ENCODE assay signal across 10 cellular contexts in the genomic region with DNA sequence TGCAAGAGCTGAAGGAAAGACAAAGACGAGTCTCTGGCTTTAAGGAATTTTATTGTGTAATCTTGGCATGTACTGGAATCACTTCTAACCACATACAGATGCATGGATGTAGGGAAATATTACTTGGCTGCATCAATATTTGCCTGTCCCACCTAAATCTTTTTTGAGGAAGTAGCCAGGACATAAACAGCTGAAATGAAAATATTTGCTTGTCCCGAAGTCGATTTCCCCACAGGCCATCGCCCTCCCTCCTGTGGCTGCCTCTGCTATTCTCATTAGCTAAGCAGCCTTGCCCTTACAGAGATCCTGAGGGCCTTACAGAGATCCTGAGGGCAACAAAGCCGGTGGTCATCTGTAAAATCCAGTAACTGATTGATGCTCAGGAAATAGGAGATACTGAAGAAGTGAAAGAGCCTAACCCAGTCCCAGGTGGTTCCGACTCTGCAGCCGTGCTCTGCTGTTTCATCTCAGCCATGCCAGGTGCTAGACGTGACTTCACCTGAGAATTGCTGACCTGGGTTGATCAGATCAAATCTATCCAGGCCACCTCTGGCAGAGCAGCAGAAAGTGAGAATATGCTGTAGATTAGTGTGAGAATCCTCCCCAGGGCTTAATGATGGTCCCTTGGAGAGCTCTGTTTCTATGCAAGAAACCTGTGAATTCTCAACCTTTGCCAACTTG. TPM values are rescaled to one million over a fixed set of nuclear protein-coding genes. Genes with fewer than 3 reads are reported as not detected.
A peak's percentile ranks its signal among the peaks of the same experiment; 100 is the strongest.
DNase-seq lines count a peak whose midpoint lies in the region; ATAC-seq and TF ChIP-seq lines count a peak whose summit lies in the region.
"Had no signal": no experiment of that assay in that cellular context is flagged by ENCODE, and none has a peak within 500 bp of the region (broad histone marks: within the 10 kb centered on the region; RNA-seq: fewer than 3 reads in every experiment).

No MANE protein-coding gene starts in this region.

- in situ Hi-C loops in transverse colon (cut with MboI; ENCODE audit: low pct_ligation_motif_present in 1 of 4, low pct_unique_long_range_greater_than_20kb in 1 of 4, low sequenced_read_pairs in 3 of 4): no loop called here

- H3K27me3 Mint-ChIP-seq in activated naive CD8-positive, alpha-beta T cell treated with anti-CD3 and anti-CD28 coated beads for 36 hours: no peaks in the 10 kb centered on the region

- H3K27me3 ChIP-seq in transverse colon: no peaks in the 10 kb centered on the region
- H3K27me3 ChIP-seq: esophagus squamous epithelium had no signal

- H3K4me3 Mint-ChIP-seq in activated naive CD8-positive, alpha-beta T cell treated with anti-CD3 and anti-CD28 coated beads for 36 hours: peak overlapping the region; percentile 71

- no peaks in the 10 kb centered on the region for H3K36me3 ChIP-seq in transverse colon

- TF ChIP-seq CTCF in transverse colon (IDR thresholded peaks at IDR 0.05): no peak

- peaks cover 47% of the 10 kb centered on the region for H3K4me1 Mint-ChIP-seq in activated naive CD8-positive, alpha-beta T cell treated with anti-CD3 and anti-CD28 coated beads for 36 hours

- H3K4me1 ChIP-seq in transverse colon: peaks cover 4 to 17% (median 6%) of the 10 kb centered on the region in 4 donors

- no peak for TF ChIP-seq POLR2A in transverse colon (IDR thresholded peaks at IDR 0.05)

- H3K27ac ChIP-seq in transverse colon: peak overlapping the region; percentile 52 to 56 (median 54)

- WGBS in transverse colon (ENCODE audit: low coverage in 1 of 2), 2 donors: 22 to 40% methylated on average over 4 to 8 of the region's 8 CpGs

- intact Hi-C loops in transverse colon (cut with DNase I; ENCODE audit: low total_unique reads): no loop called here

- peaks cover 0 to 11% of the 10 kb centered on the region in 2 donors for H3K9me3 ChIP-seq in transverse colon

- peak overlapping the region in 1 of 4 donors; percentile 1 for H3K4me3 ChIP-seq in transverse colon

- no peak for ATAC-seq in GM21367 (IDR thresholded peaks at IDR 0.05; ENCODE audit: unreplicated experiment)

- DNase-seq in activated CD8-positive, alpha-beta memory T cell treated with anti-CD3 and anti-CD28 coated beads for 24 hours: peak; percentile 61
- no peak for DNase-seq in activated CD8-positive, alpha-beta memory T cell treated with anti-CD3 and anti-CD28 coated beads, Interleukin-2, amount 50 U/mL, for 4 hours
- no peak for DNase-seq in activated naive CD8-positive, alpha-beta T cell treated with anti-CD3 and anti-CD28 coated beads for 36 hours
- DNase-seq in iPS-NIHi7 (ENCODE audit: extremely low spot score) (peak; percentile 16), transverse colon (no peak), SKM-1 (lab: John Stamatoyannopoulos, UW; ENCODE audit: unreplicated experiment) (no peak)
- no peak for DNase-seq in effector CD8-positive, alpha-beta T cell (lab: John Stamatoyannopoulos, UW)
- DNase-seq: esophagus squamous epithelium, T1000 had no signal

- peaks cover 24% of the 10 kb centered on the region for H3K36me3 Mint-ChIP-seq in activated naive CD8-positive, alpha-beta T cell treated with anti-CD3 and anti-CD28 coated beads for 36 hours

- no peak for TF ChIP-seq EP300 in transverse colon (IDR thresholded peaks at IDR 0.05; ENCODE audit: low read depth)

- peak overlapping the region; percentile 69 for H3K27ac Mint-ChIP-seq in activated naive CD8-positive, alpha-beta T cell treated with anti-CD3 and anti-CD28 coated beads for 36 hours

- peaks cover 16% of the 10 kb centered on the region for H3K9me3 Mint-ChIP-seq in activated naive CD8-positive, alpha-beta T cell treated with anti-CD3 and anti-CD28 coated beads for 36 hours

RNA-seq across cellular contexts. Expression of a gene that starts 25.5 kb away (rescaled TPM):
- 1 to 10 TPM; 5.1 to 5.3 TPM for total RNA-seq in activated naive CD8-positive, alpha-beta T cell treated with anti-CD3 and anti-CD28 coated beads for 36 hours
- total RNA-seq in transverse colon: 1 to 10 TPM; 2.4 to 6.8 (median 4.3) TPM

Comparison
In these comparisons a context has a peak if more than half of its experiments do, and no peak if none do; other contexts are left out.
1. DNase-seq: peak in activated CD8-positive, alpha-beta memory T cell treated with anti-CD3 and anti-CD28 coated beads for 24 hours (single experiment) and iPS-NIHi7 (single experiment); none in activated CD8-positive, alpha-beta memory T cell treated with anti-CD3 and anti-CD28 coated beads, Interleukin-2, amount 50 U/mL, for 4 hours (single experiment), activated naive CD8-positive, alpha-beta T cell treated with anti-CD3 and anti-CD28 coated beads for 36 hours (single experiment), transverse colon (single experiment), SKM-1 (single experiment) and effector CD8-positive, alpha-beta T cell (single experiment).